Comparison of ENCODE assay signal across 8 cellular contexts in the genomic region with DNA sequence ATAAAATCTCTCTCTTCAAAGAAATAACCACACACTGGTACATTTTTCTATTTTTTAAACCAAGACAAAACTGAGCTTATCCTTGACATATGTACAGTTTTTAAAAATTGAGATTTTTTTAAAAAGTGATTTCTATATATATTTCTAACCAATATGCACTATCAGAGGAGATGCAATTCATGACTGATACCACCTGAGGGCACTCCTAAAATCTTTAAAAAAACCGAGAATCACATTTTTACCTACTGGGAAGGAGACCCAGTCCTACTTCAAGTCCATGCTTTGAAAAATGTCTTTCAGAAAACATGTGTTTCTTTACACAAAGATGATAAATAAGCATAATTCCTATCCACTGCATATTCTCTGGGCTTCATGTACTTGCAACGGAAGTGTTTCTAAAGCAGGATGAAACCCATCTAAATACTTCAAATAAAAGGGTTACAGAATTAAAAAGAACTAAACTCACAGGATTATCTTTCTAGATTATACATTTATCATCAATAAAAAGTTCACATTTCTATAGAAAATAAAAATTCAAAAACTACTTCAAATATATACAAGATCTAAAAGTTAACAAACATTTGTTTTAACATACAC.
DNase-seq lines count a peak whose midpoint lies in the region; ATAC-seq, FAIRE-seq and TF ChIP-seq lines count a peak whose summit lies in the region.

No MANE protein-coding gene starts in this region.

- H3K4me1 Mint-ChIP-seq in activated naive CD8-positive, alpha-beta T cell treated with anti-CD3 and anti-CD28 coated beads, Interleukin-2, amount 50 U/mL, for 24 hours = no peaks in the 10 kb centered on the region

- H3K4me3 Mint-ChIP-seq in activated naive CD8-positive, alpha-beta T cell treated with anti-CD3 and anti-CD28 coated beads, Interleukin-2, amount 50 U/mL, for 24 hours = no peak overlapping the region

- FAIRE-seq in K562 (lab: Jason Lieb, UNC) = peak; percentile 51

- no peaks in the 10 kb centered on the region for H3K27me3 Mint-ChIP-seq in activated naive CD8-positive, alpha-beta T cell treated with anti-CD3 and anti-CD28 coated beads, Interleukin-2, amount 50 U/mL, for 24 hours

- no TSS peak for BruUV-seq in K562 (replicated peaks; lab: Mats Ljungman, UMichigan)

- no peaks in the 10 kb centered on the region for H3F3A ChIP-seq in DOHH2 (ENCODE audit: control insufficient read depth, insufficient read depth)

- TF ChIP-seq EP300 in K562 (IDR thresholded peaks at IDR 0.05; ENCODE audit: low read length) = no peak

- peaks cover 8% of the 10 kb centered on the region for H3K27me3 ChIP-seq in DOHH2 (ENCODE audit: control insufficient read depth, low read length)
- peaks cover 11 to 14% of the 10 kb centered on the region in 2 experiments; a peak in 3 of 5 replicates for H3K27me3 ChIP-seq in K562 (ENCODE audit: control insufficient read depth in 2 of 2, insufficient read depth in 2 of 2, low read length in 2 of 2)

- H3K4me1 ChIP-seq in DOHH2 (ENCODE audit: control insufficient read depth, low read length) (no peaks in the 10 kb centered on the region), K562 (replicated peaks in 1 of 2; ENCODE audit: control insufficient read depth in 2 of 2, insufficient read depth in 2 of 2, low read length in 2 of 2) (no peaks in the 10 kb centered on the region)

- no peaks in the 10 kb centered on the region for H3K9me2 ChIP-seq in DOHH2 (replicated peaks; ENCODE audit: control insufficient read depth, low read length)

- POLR2A ChIA-PET in K562 (lab: Yijun Ruan, JAX) = interaction anchor here (1.0 kb wide), 1 partner anchor 11 kb away, joined by 3 read pairs; no protein-coding TSS in a partner anchor

- no peaks in the 10 kb centered on the region for H3K9me3 Mint-ChIP-seq in activated naive CD8-positive, alpha-beta T cell treated with anti-CD3 and anti-CD28 coated beads, Interleukin-2, amount 50 U/mL, for 24 hours

- H3K9me3 ChIP-seq in DOHH2 (ENCODE audit: control insufficient read depth, insufficient read depth, low read length) (no peaks in the 10 kb centered on the region), K562 (replicated peaks; ENCODE audit: control insufficient read depth, insufficient read depth, low read depth, low read length) (no peaks in the 10 kb centered on the region)

- CTCF ChIA-PET in K562 (lab: Yijun Ruan, JAX; ENCODE audit: low intra/inter-chr PET ratio) = interaction anchor here (0.6 to 2.2 kb wide), 7 partner anchors 79 to 422 kb away, joined by 3 to 11 read pairs (median 4); no protein-coding TSS in a partner anchor

- DNase-seq in LNCaP clone FGC (ENCODE audit: low read depth) (no peak), K562 (ENCODE audit: extremely low read depth in 1 of 4, low spot score in 3 of 4) (peak; percentile 22 to 34 (median 30)), left lobe of liver (ENCODE audit: low spot score) (no peak), DMS153 (lab: John Stamatoyannopoulos, UW) (no peak)
- DNase-seq in activated naive CD8-positive, alpha-beta T cell treated with anti-CD3 and anti-CD28 coated beads, Interleukin-2, amount 50 U/mL, for 24 hours = no peak

- H3K36me3 ChIP-seq in DOHH2 (ENCODE audit: control insufficient read depth, low read length) (no peaks in the 10 kb centered on the region), K562 (ENCODE audit: control insufficient read depth, insufficient read depth, low read length) (no peaks in the 10 kb centered on the region)

- H3K27ac ChIP-seq in DOHH2 (ENCODE audit: low read depth, low read length) (no peak overlapping the region), K562 (ENCODE audit: extremely low read depth, low read depth, low read length) (no peak overlapping the region)

- H3K4me3 ChIP-seq in DOHH2 (ENCODE audit: low read length) (no peak overlapping the region), LNCaP clone FGC (ENCODE audit: low read depth, low read length) (no peak overlapping the region), K562 (no peak overlapping the region)

- H3K79me2 ChIP-seq in DOHH2 (ENCODE audit: control insufficient read depth, low read length) (no peaks in the 10 kb centered on the region), K562 (ENCODE audit: control insufficient read depth, insufficient read depth, low read length) (no peaks in the 10 kb centered on the region)

- H3K27ac Mint-ChIP-seq in activated naive CD8-positive, alpha-beta T cell treated with anti-CD3 and anti-CD28 coated beads, Interleukin-2, amount 50 U/mL, for 24 hours = no peak overlapping the region

- TF ChIP-seq CTCF in DOHH2 (IDR thresholded peaks at IDR 0.05; ENCODE audit: low read depth, low read length, poor library complexity, severe bottlenecking) (peak; percentile 52), LNCaP clone FGC (IDR thresholded peaks at IDR 0.05; ENCODE audit: control insufficient read depth, extremely low read depth, insufficient read depth) (peak; percentile 48), K562 (IDR thresholded peaks at IDR 0.05 in 2 of 3, conservative IDR thresholded peaks at IDR 0.05 in 1 of 3; ENCODE audit: insufficient read depth in 2 of 3, low read depth in 1 of 3, low read length in 3 of 3) (peak; percentile 53 to 68 (median 59); a peak in 4 of 6 replicates)

- no peak overlapping the region for H3K9ac ChIP-seq in K562 (ENCODE audit: insufficient read depth in 1 of 2, low read depth in 2 of 2, low read length in 2 of 2)

- H3K4me2 ChIP-seq in DOHH2 (ENCODE audit: low read length) = no peak overlapping the region
- no peak overlapping the region for H3K4me2 ChIP-seq in K562 (ENCODE audit: insufficient read depth, low read length)

- TF ChIP-seq POLR2A in K562 (conservative IDR thresholded peaks at IDR 0.05) = no peak

- ATAC-seq in K562 (peak; percentile 73; the same call in 2 of the 3 replicates), left lobe of liver (peak; percentile 81), GM21723 (IDR thresholded peaks at IDR 0.05; ENCODE audit: unreplicated experiment) (no peak), GM19351 (IDR thresholded peaks at IDR 0.05; ENCODE audit: unreplicated experiment) (no peak)
- no peak for ATAC-seq in activated naive CD8-positive, alpha-beta T cell treated with anti-CD3 and anti-CD28 coated beads, Interleukin-2, amount 50 U/mL, for 24 hours

- TF ChIP-seq RAD21 in K562 (CRISPR knock-in tag; conservative IDR thresholded peaks at IDR 0.05 in 1 of 2, IDR thresholded peaks at IDR 0.05 in 1 of 2) = peak; percentile 64 to 76

- H4K20me1 ChIP-seq in DOHH2 (ENCODE audit: control insufficient read depth, insufficient read depth, low read depth, low read length) (no peaks in the 10 kb centered on the region), K562 (replicated peaks; ENCODE audit: control insufficient read depth, insufficient read depth, low read length) (no peaks in the 10 kb centered on the region)

- H2AFZ ChIP-seq in K562 (ENCODE audit: low read depth, low read length) = no peak overlapping the region

- H3K9me1 ChIP-seq in K562 (ENCODE audit: control insufficient read depth, insufficient read depth, low read length) = no peaks in the 10 kb centered on the region

- in situ Hi-C loops in K562 (cut with MboI) = no loop called here

- WGBS in K562 (ENCODE audit: insufficient coverage, low coverage, missing lambda C conversion rate) = 5% methylated on average over 2 of the region's 2 CpGs

- no peaks in the 10 kb centered on the region for H3K36me3 Mint-ChIP-seq in activated naive CD8-positive, alpha-beta T cell treated with anti-CD3 and anti-CD28 coated beads, Interleukin-2, amount 50 U/mL, for 24 hours (ENCODE audit: low read depth)

- intact Hi-C loops in K562 (cut with micrococcal nuclease) = loop anchor here (1.0 to 5.0 kb wide), 4 partner anchors 218 to 423 kb away; no protein-coding TSS in a partner anchor

TF ChIP-seq in K562, 482 proteins besides CTCF, POLR2A, EP300 and RAD21:
- no peak for TF ChIP-seq KAT7 (CRISPR knock-in tag; IDR thresholded peaks at IDR 0.05; ENCODE audit: borderline replicate concordance)
- TF ChIP-seq, protein P1, sequence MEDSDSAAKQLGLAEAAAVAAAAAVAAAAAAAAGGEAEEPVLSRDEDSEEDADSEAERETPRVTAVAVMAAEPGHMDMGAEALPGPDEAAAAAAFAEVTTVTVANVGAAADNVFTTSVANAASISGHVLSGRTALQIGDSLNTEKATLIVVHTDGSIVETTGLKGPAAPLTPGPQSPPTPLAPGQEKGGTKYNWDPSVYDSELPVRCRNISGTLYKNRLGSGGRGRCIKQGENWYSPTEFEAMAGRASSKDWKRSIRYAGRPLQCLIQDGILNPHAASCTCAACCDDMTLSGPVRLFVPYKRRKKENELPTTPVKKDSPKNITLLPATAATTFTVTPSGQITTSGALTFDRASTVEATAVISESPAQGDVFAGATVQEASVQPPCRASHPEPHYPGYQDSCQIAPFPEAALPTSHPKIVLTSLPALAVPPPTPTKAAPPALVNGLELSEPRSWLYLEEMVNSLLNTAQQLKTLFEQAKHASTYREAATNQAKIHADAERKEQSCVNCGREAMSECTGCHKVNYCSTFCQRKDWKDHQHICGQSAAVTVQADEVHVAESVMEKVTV (CRISPR knock-in tag; IDR thresholded peaks at IDR 0.05) = peak; percentile 44; the same call in 1 of the 2 replicates
- TF ChIP-seq SMC3 (conservative IDR thresholded peaks at IDR 0.05; ENCODE audit: insufficient read depth, low read depth, low read length) = 0 out of 2 replicates have a peak, but pooled peaks have one; percentile 26
- TF ChIP-seq ZBTB8A (IDR thresholded peaks at IDR 0.05; ENCODE audit: partially characterized antibody) = peak; percentile 35
- peak; percentile 33; the same call in 1 of the 2 replicates for TF ChIP-seq POLR2H (tag; IDR thresholded peaks at IDR 0.05; ENCODE audit: low read depth)

Comparison
In these comparisons a context has a peak if more than half of its experiments do, and no peak if none do; other contexts are left out.
1. DNase-seq: peak in K562 (4 of 4); none in LNCaP clone FGC (single experiment), left lobe of liver (single experiment), activated naive CD8-positive, alpha-beta T cell treated with anti-CD3 and anti-CD28 coated beads, Interleukin-2, amount 50 U/mL, for 24 hours (single experiment) and DMS153 (single experiment).
2. ATAC-seq: peak in K562 (single experiment) and left lobe of liver (single experiment); none in GM21723 (single experiment), activated naive CD8-positive, alpha-beta T cell treated with anti-CD3 and anti-CD28 coated beads, Interleukin-2, amount 50 U/mL, for 24 hours (single experiment) and GM19351 (single experiment).
3. Peak in every context shown above with its lines, with median percentiles within 50 percentile points of each other: CTCF ChIP-seq.